In the genomic region with DNA sequence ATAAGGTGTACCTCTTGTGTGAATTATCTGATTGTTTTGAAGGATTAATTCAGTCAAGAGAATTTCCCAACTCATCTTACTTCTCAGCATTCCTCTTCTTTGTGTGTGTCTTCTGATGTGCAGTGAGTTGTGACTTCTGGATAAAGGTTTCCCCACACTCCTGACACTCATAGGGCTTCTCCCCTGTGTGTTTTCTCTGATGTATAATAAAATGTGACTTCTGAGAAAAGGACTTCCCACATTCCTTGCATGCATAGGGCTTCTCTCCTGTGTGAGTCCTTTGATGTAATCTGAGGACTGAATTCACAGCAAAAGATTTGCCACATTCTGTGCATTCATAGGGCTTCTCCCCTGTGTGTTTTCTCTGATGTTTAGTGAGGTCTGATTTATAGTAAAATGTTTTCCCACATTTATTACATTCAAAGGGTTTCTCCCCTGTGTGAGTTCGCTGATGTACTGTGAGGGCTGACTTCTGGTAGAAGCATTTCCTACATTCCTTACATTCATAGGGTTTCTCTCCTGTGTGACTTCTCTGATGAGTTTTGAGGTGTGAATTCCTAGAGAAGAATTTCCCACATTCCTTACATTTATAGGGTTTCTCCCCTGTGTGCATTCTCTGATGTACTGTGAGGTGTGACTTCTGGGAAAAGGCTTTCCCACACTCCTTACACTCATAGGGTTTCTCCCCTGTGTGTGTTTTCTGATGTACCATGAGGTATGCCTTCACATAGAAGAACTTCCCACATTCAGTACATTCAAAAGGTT, we compare ENCODE assay signal across 17 cellular contexts. TPM values are rescaled to one million over a fixed set of nuclear protein-coding genes. Genes with fewer than 3 reads are reported as not detected.
DNase-seq lines count a peak whose midpoint lies in the region; TF ChIP-seq lines count a peak whose summit lies in the region.
"Had no signal": no experiment of that assay in that cellular context is flagged by ENCODE, and none has a peak within 500 bp of the region (broad histone marks: within the 10 kb centered on the region; RNA-seq: fewer than 3 reads in every experiment).

No MANE protein-coding gene starts in this region.

- H3K9ac ChIP-seq in HUES6 (ENCODE audit: low read length) = no peak overlapping the region
- H3K9ac ChIP-seq: KMS-11 had no signal

- H3K4me1 ChIP-seq in HUES6 (ENCODE audit: control insufficient read depth, insufficient read depth, low read length) (no peaks in the 10 kb centered on the region), mesodermal cell (ENCODE audit: control insufficient read depth, insufficient read depth, low read length, poor library complexity, severe bottlenecking) (no peaks in the 10 kb centered on the region)
- H3K4me1 ChIP-seq: Peyer's patch had no signal

- H3K36me3 ChIP-seq in HUES6 (ENCODE audit: control insufficient read depth, insufficient read depth, low read length) (no peaks in the 10 kb centered on the region; the same call in 1 of the 2 replicates), mesodermal cell (ENCODE audit: control insufficient read depth, insufficient read depth, low read length) (peaks cover 18% of the 10 kb centered on the region)

- TF ChIP-seq CTCF in AG10803 (conservative IDR thresholded peaks at IDR 0.05; ENCODE audit: low read length) = no peak
- TF ChIP-seq CTCF in endothelial cell (IDR thresholded peaks at IDR 0.05; ENCODE audit: unreplicated experiment) = no peak

- no peaks in the 10 kb centered on the region for H3K4me1 Mint-ChIP-seq in endothelial cell (ENCODE audit: unreplicated experiment)

- DNase-seq in AG10803 (ENCODE audit: low read depth) (peak; percentile 38), endothelial cell (ENCODE audit: low spot score) (no peak), NCI-H1048 (lab: John Stamatoyannopoulos, UW) (no peak), OCI-M1 (lab: John Stamatoyannopoulos, UW) (no peak), occipital lobe (lab: John Stamatoyannopoulos, UW) (no peak), hepatic stellate cell (ENCODE audit: low spot score) (no peak)
- DNase-seq: Calu3, NCI-H1105 treated with DMSO at 0.1 percent for 48 hours, NCI-H187 treated with DMSO at 0.1 percent for 48 hours, NCI-H446, NCI-H774, Peyer's patch, SHP77 treated with DMSO at 0.1 percent for 48 hours had no signal

- peak overlapping the region; percentile 5 for H3K4me3 Mint-ChIP-seq in endothelial cell (ENCODE audit: unreplicated experiment)

- H3K9me3 Mint-ChIP-seq in endothelial cell (ENCODE audit: unreplicated experiment) = peaks cover 58% of the 10 kb centered on the region

- peaks cover 58% of the 10 kb centered on the region for H3K36me3 Mint-ChIP-seq in endothelial cell (ENCODE audit: low read depth, unreplicated experiment)

- no peak overlapping the region for H3K4me3 ChIP-seq in AG10803 (ENCODE audit: low read length)
- no peak overlapping the region for H3K4me3 ChIP-seq in HUES6 (ENCODE audit: low read depth, low read length)
- no peak overlapping the region for H3K4me3 ChIP-seq in mesodermal cell (ENCODE audit: extremely low read depth, insufficient read depth, low read length, poor library complexity, severe bottlenecking)
- H3K4me3 ChIP-seq: Peyer's patch had no signal

- peaks cover 78% of the 10 kb centered on the region for H3K9me3 ChIP-seq in HUES6 (ENCODE audit: control insufficient read depth, insufficient read depth, low read depth, low read length)
- H3K9me3 ChIP-seq in mesodermal cell (ENCODE audit: control insufficient read depth, low read length) = peaks cover 27% of the 10 kb centered on the region
- H3K9me3 ChIP-seq: Peyer's patch had no signal

- H3K27ac ChIP-seq in HUES6 (ENCODE audit: low read depth, low read length) (peak overlapping the region; percentile 26; the same call in 1 of the 2 replicates), mesodermal cell (ENCODE audit: low read depth, low read length, severe bottlenecking) (peak overlapping the region; percentile 74)
- H3K27ac ChIP-seq: C4-2B, KMS-11, Peyer's patch had no signal

- H3K27ac Mint-ChIP-seq in endothelial cell (ENCODE audit: unreplicated experiment) = no peak overlapping the region

- no peaks in the 10 kb centered on the region for H3K27me3 Mint-ChIP-seq in endothelial cell (ENCODE audit: unreplicated experiment)

- no CpG with 5 or more reads among the region's 1 CpG for WGBS in mesodermal cell (ENCODE audit: insufficient coverage in 2 of 2), 2 experiments

- no peaks in the 10 kb centered on the region for H3K27me3 ChIP-seq in HUES6 (ENCODE audit: control insufficient read depth, insufficient read depth, low read length)
- H3K27me3 ChIP-seq: Peyer's patch had no signal

RNA-seq across cellular contexts. Expression of gene ZNF25, which starts 24.2 kb away (rescaled TPM):
- 3.3 TPM for total RNA-seq in endothelial cell (ENCODE audit: unreplicated experiment)
- 3.2 TPM for polyA plus RNA-seq in mesodermal cell (2013, experiment 1 of 2)
- polyA plus RNA-seq in mesodermal cell (2013, experiment 2 of 2) = 3.4 TPM
- 66.8 TPM for total RNA-seq in occipital lobe

RNA-seq across cellular contexts. Expression of gene ZNF33A, which starts 58.2 kb away (rescaled TPM):
- total RNA-seq in endothelial cell (ENCODE audit: unreplicated experiment) (29.3 TPM), occipital lobe (70.5 TPM)
- 16.7 TPM for polyA plus RNA-seq in mesodermal cell (2013, experiment 1 of 2)
- 16.3 TPM for polyA plus RNA-seq in mesodermal cell (2013, experiment 2 of 2)

Comparison
In these comparisons a context has a peak if more than half of its experiments do, and no peak if none do; other contexts are left out.
1. RNA of gene ZNF25, which starts 24.2 kb away (total RNA-seq): 66.8 TPM in occipital lobe (single experiment); 3.3 TPM in endothelial cell (single experiment); every median in the first group is over 10 times any median in the second.